In the genomic region with DNA sequence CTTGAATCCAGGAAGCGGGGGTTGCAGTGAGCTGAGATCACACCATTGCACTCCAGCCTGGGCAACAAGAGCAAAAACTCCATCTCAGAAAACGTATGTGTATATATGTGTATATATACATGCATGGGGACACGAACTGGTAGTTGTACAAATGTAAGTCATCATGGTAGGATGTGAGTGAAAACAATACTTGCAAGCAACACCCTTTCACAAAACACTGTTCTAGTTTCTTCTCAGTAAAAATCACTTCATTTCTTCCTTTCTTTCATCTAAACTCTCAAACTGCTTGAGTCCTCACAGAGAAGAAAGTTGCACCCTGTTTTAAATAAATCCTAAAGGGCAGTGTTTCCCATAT, we compare ENCODE assay signal across 1 cellular context.
TF ChIP-seq lines count a peak whose summit lies in the region.

No MANE protein-coding gene starts in this region.

TF ChIP-seq in GM12878, 131 proteins besides CTCF, POLR2A, EP300 and RAD21:
- peak; percentile 37; the same call in 1 of the 2 replicates for TF ChIP-seq JUNB (IDR thresholded peaks at IDR 0.05)
- TF ChIP-seq ZNF24 (IDR thresholded peaks at IDR 0.05): peak; percentile 87
- no peak for TF ChIP-seq TCF12 (IDR thresholded peaks at IDR 0.05; ENCODE audit: low read depth, low read length)
